ENCODE assay signal across 8 cellular contexts in genomic region chr17:39244600-39245570, GRCh38. TPM values are rescaled to one million over a fixed set of nuclear protein-coding genes. Genes with fewer than 3 reads are reported as not detected.
DNase-seq lines count a peak whose midpoint lies in the region; ATAC-seq and TF ChIP-seq lines count a peak whose summit lies in the region.

No MANE protein-coding gene starts in this region.

- POLR2A ChIA-PET in OCI-LY7 (lab: Charles Lee) = interaction anchor here (0.5 to 2.0 kb wide), 5 partner anchors 37 to 1379 kb away, joined by 3 to 18 read pairs (median 3); partner anchors contain the start of gene RPL19
- POLR2A ChIA-PET in naive thymus-derived CD8-positive, alpha-beta T cell (lab: Charles Lee) = interaction anchor here (0.5 to 9.6 kb wide), 9 partner anchors 9 to 278 kb away, joined by 3 to 134 read pairs (median 4); partner anchors contain the start of genes FBXO47, MED1 and RPL19

- DNase-seq in GDM1 (lab: John Stamatoyannopoulos, UW) (peak; percentile 67), Karpas-422 (peak; percentile 95), OCI-LY7 (ENCODE audit: low spot score) (peak; percentile 90), activated T-cell treated with anti-CD3 and anti-CD28 coated beads for 1 hour (ENCODE audit: low read depth) (peak; percentile 87), esophagus muscularis mucosa (ENCODE audit: extremely low spot score) (peak; percentile 96)
- peak; percentile 70 to 92 (median 84) for DNase-seq in naive thymus-derived CD8-positive, alpha-beta T cell
- peak; percentile 84 to 94 for DNase-seq in stimulated activated effector memory CD8-positive, alpha-beta T cell treated with anti-CD3 and anti-CD28 coated beads, Interleukin-12 subunit alpha, Interleukin-12 subunit beta, amount 100 ng/mL, for 72 hours (ENCODE audit: low spot score in 2 of 2)

- H3K4me3 ChIP-seq in Karpas-422 (ENCODE audit: low read length) (peak overlapping the region; percentile 31; the same call in 1 of the 2 replicates), OCI-LY7 (ENCODE audit: low read depth, low read length, poor library complexity, severe bottlenecking) (peak overlapping the region; percentile 23), esophagus muscularis mucosa (no peak overlapping the region)

- TF ChIP-seq POLR2A in esophagus muscularis mucosa (IDR thresholded peaks at IDR 0.05; ENCODE audit: low read depth) = no peak

- H3K9me2 ChIP-seq in Karpas-422 (replicated peaks; ENCODE audit: insufficient read depth, low read length) (no peaks in the 10 kb centered on the region), OCI-LY7 (ENCODE audit: insufficient read depth, low read length) (no peaks in the 10 kb centered on the region)

- H3K9me3 Mint-ChIP-seq in naive thymus-derived CD8-positive, alpha-beta T cell = no peaks in the 10 kb centered on the region
- H3K9me3 Mint-ChIP-seq in stimulated activated effector memory CD8-positive, alpha-beta T cell treated with anti-CD3 and anti-CD28 coated beads, Interleukin-12 subunit alpha, Interleukin-12 subunit beta, amount 100 ng/mL, for 72 hours = no peaks in the 10 kb centered on the region

- H3K36me3 ChIP-seq in Karpas-422 (ENCODE audit: insufficient read depth, low read length) (no peaks in the 10 kb centered on the region), OCI-LY7 (ENCODE audit: insufficient read depth, low read length) (no peaks in the 10 kb centered on the region), esophagus muscularis mucosa (no peaks in the 10 kb centered on the region)

- H3K9ac ChIP-seq in Karpas-422 (ENCODE audit: low read length) = peak overlapping the region; percentile 48

- H3K4me3 Mint-ChIP-seq in naive thymus-derived CD8-positive, alpha-beta T cell = peak overlapping the region in 8 of 10 donors; percentile 27 to 65 (median 53)
- H3K4me3 Mint-ChIP-seq in stimulated activated effector memory CD8-positive, alpha-beta T cell treated with anti-CD3 and anti-CD28 coated beads, Interleukin-12 subunit alpha, Interleukin-12 subunit beta, amount 100 ng/mL, for 72 hours = no peak overlapping the region

- 55% methylated on average over 5 of the region's 6 CpGs for WGBS in esophagus muscularis mucosa

- CTCF ChIA-PET in OCI-LY7 (lab: Charles Lee; ENCODE audit: unreplicated experiment) = interaction anchor here (0.7 to 4.3 kb wide), 6 partner anchors 9 to 263 kb away, joined by 3 to 33 read pairs (median 8); partner anchors contain the start of gene RPL19

- BruUV-seq in OCI-LY7 (replicated peaks; lab: Mats Ljungman, UMichigan) = no TSS peak

- no peaks in the 10 kb centered on the region for H3K79me2 ChIP-seq in Karpas-422 (ENCODE audit: low read length)
- H3K79me2 ChIP-seq in OCI-LY7 (ENCODE audit: insufficient read depth, low read depth, low read length) = no peaks in the 10 kb centered on the region

- H3K27ac Mint-ChIP-seq in naive thymus-derived CD8-positive, alpha-beta T cell = peak overlapping the region in 6 of 10 donors; percentile 9 to 90 (median 68)
- H3K27ac Mint-ChIP-seq in stimulated activated effector memory CD8-positive, alpha-beta T cell treated with anti-CD3 and anti-CD28 coated beads, Interleukin-12 subunit alpha, Interleukin-12 subunit beta, amount 100 ng/mL, for 72 hours = no peak overlapping the region

- intact Hi-C loops in OCI-LY7 (cut with micrococcal nuclease; ENCODE audit: unreplicated experiment) = loop anchor here (1.0 kb wide), 4 partner anchors 10 to 262 kb away; no protein-coding TSS in a partner anchor
- intact Hi-C loops in esophagus muscularis mucosa (cut with DNase I) = loop anchor here (5.0 kb wide), 1 partner anchor 38 kb away; no protein-coding TSS in a partner anchor

- H3K27ac ChIP-seq in Karpas-422 (ENCODE audit: low read length) = no peak overlapping the region
- H3K27ac ChIP-seq in OCI-LY7 (ENCODE audit: low read depth, low read length, poor library complexity, severe bottlenecking) = peak overlapping the region; percentile 59
- H3K27ac ChIP-seq in esophagus muscularis mucosa (replicated peaks in 1 of 4) = no peak overlapping the region

- peak; percentile 97 for TF ChIP-seq CTCF in OCI-LY7 (conservative IDR thresholded peaks at IDR 0.05; ENCODE audit: low read length)
- peak; percentile 88 to 95 (median 93) for TF ChIP-seq CTCF in esophagus muscularis mucosa (IDR thresholded peaks at IDR 0.05)

- H4K20me1 ChIP-seq in Karpas-422 (ENCODE audit: insufficient read depth, low read depth, low read length) (no peaks in the 10 kb centered on the region), OCI-LY7 (ENCODE audit: insufficient read depth, low read length) (no peaks in the 10 kb centered on the region)

- no peaks in the 10 kb centered on the region for H3K27me3 ChIP-seq in Karpas-422 (ENCODE audit: low read length)
- peaks cover 0 to 38% (median 0%) of the 10 kb centered on the region in 4 donors for H3K27me3 ChIP-seq in esophagus muscularis mucosa

- TF ChIP-seq EP300 in esophagus muscularis mucosa (IDR thresholded peaks at IDR 0.05) = no peak

- H3K9me3 ChIP-seq in Karpas-422 (ENCODE audit: low read length) (no peaks in the 10 kb centered on the region), OCI-LY7 (ENCODE audit: low read length) (no peaks in the 10 kb centered on the region), esophagus muscularis mucosa (no peaks in the 10 kb centered on the region)

- H3K4me1 ChIP-seq in Karpas-422 (ENCODE audit: low read length) (peaks cover 22% of the 10 kb centered on the region), OCI-LY7 (ENCODE audit: insufficient read depth, low read length, poor library complexity, severe bottlenecking) (peaks cover 53% of the 10 kb centered on the region), esophagus muscularis mucosa (peaks cover 6 to 14% (median 10%) of the 10 kb centered on the region in 4 donors)

- peak overlapping the region; percentile 55 for H3K4me2 ChIP-seq in Karpas-422 (ENCODE audit: low read depth, low read length, poor library complexity, severe bottlenecking)
- H3K4me2 ChIP-seq in OCI-LY7 (ENCODE audit: low read length) = peak overlapping the region; percentile 70

- H2AFZ ChIP-seq in Karpas-422 (ENCODE audit: low read length) (no peak overlapping the region; the same call in 1 of the 2 replicates), OCI-LY7 (ENCODE audit: low read length) (peak overlapping the region; percentile 51; the same call in 1 of the 2 replicates)

- peaks cover 6 to 18% (median 15%) of the 10 kb centered on the region in 4 donors for H3K4me1 Mint-ChIP-seq in naive thymus-derived CD8-positive, alpha-beta T cell
- H3K4me1 Mint-ChIP-seq in stimulated activated effector memory CD8-positive, alpha-beta T cell treated with anti-CD3 and anti-CD28 coated beads, Interleukin-12 subunit alpha, Interleukin-12 subunit beta, amount 100 ng/mL, for 72 hours = peaks cover 17% of the 10 kb centered on the region

- ATAC-seq in naive thymus-derived CD8-positive, alpha-beta T cell = peak; percentile 89 to 92
- peak; percentile 92 for ATAC-seq in stimulated activated effector memory CD8-positive, alpha-beta T cell treated with anti-CD3 and anti-CD28 coated beads, Interleukin-12 subunit alpha, Interleukin-12 subunit beta, amount 100 ng/mL, for 72 hours
- no peak for ATAC-seq in GM19328 (IDR thresholded peaks at IDR 0.05; ENCODE audit: unreplicated experiment)

- no peaks in the 10 kb centered on the region for H3K27me3 Mint-ChIP-seq in naive thymus-derived CD8-positive, alpha-beta T cell

- H3K36me3 Mint-ChIP-seq in naive thymus-derived CD8-positive, alpha-beta T cell = peaks cover 0 to 2% (median 0%) of the 10 kb centered on the region in 3 donors
- H3K36me3 Mint-ChIP-seq in stimulated activated effector memory CD8-positive, alpha-beta T cell treated with anti-CD3 and anti-CD28 coated beads, Interleukin-12 subunit alpha, Interleukin-12 subunit beta, amount 100 ng/mL, for 72 hours = peaks cover 7% of the 10 kb centered on the region

RNA-seq across cellular contexts. Expression of gene STAC2, which starts 19.1 kb away (rescaled TPM):
- not detected in 2 replicates for total RNA-seq in Karpas-422 (2014; rRNA removed; shearing (Covaris generic); ENCODE audit: low replicate concordance)
- 0.03 TPM in 1 of 2 replicates, not detected in the other for total RNA-seq in OCI-LY7 (2014; rRNA removed; shearing (Covaris generic))
- total RNA-seq in OCI-LY7 (2022) (not detected in 2 replicates), esophagus muscularis mucosa (under 1 TPM in 2 of 4 donors, not detected in 2; 0.17 to 0.29 TPM)
- under 1 TPM; 0.23 to 0.27 TPM for total RNA-seq in naive thymus-derived CD8-positive, alpha-beta T cell
- under 1 TPM in 1 of 3 donors, not detected in 2; 0.07 TPM for polyA plus RNA-seq in naive thymus-derived CD8-positive, alpha-beta T cell

RNA-seq across cellular contexts. Expression of gene RPL19, which starts 44.8 kb away (rescaled TPM):
- 2,922 and 4,663 TPM in 2 replicates for total RNA-seq in Karpas-422 (2014; rRNA removed; shearing (Covaris generic); ENCODE audit: low replicate concordance)
- 4,395 and 6,079 TPM in 2 replicates for total RNA-seq in OCI-LY7 (2014; rRNA removed; shearing (Covaris generic))
- total RNA-seq in OCI-LY7 (2022) = 3,132 and 3,168 TPM in 2 replicates
- total RNA-seq in esophagus muscularis mucosa = 1,000 to 10,000 TPM; 1,760 to 2,905 (median 2,361) TPM
- 1,000 to 10,000 TPM; 3,521 to 3,522 TPM for total RNA-seq in naive thymus-derived CD8-positive, alpha-beta T cell
- 1,000 to 10,000 TPM; 3,970 to 4,559 (median 4,444) TPM for polyA plus RNA-seq in naive thymus-derived CD8-positive, alpha-beta T cell

RNA-seq across cellular contexts. Expression of gene CACNB1, which starts 47.4 kb away (rescaled TPM):
- total RNA-seq in Karpas-422 (2014; rRNA removed; shearing (Covaris generic); ENCODE audit: low replicate concordance) = 9.1 and 13.6 TPM in 2 replicates
- total RNA-seq in OCI-LY7 (2014; rRNA removed; shearing (Covaris generic)) = 17.9 and 23.7 TPM in 2 replicates
- 30.9 and 35.5 TPM in 2 replicates for total RNA-seq in OCI-LY7 (2022)
- total RNA-seq in esophagus muscularis mucosa = 1 to 10 TPM; 3.1 to 8.0 (median 5.4) TPM
- total RNA-seq in naive thymus-derived CD8-positive, alpha-beta T cell = 10 to 100 TPM; 11.8 to 12.0 TPM
- polyA plus RNA-seq in naive thymus-derived CD8-positive, alpha-beta T cell = under 1 TPM in 2 of 3 donors, not detected in 1; 0.75 to 0.82 TPM

Comparison
In these comparisons a context has a peak if more than half of its experiments do, and no peak if none do; other contexts are left out.
1. H3K4me3 ChIP-seq: peak in Karpas-422 (single experiment) and OCI-LY7 (single experiment); none in esophagus muscularis mucosa (0 of 4).
2. Peak in every context shown above with its lines, with median percentiles within 50 percentile points of each other: DNase-seq.